ENCODE assay signal across 7 cellular contexts in the genomic region with DNA sequence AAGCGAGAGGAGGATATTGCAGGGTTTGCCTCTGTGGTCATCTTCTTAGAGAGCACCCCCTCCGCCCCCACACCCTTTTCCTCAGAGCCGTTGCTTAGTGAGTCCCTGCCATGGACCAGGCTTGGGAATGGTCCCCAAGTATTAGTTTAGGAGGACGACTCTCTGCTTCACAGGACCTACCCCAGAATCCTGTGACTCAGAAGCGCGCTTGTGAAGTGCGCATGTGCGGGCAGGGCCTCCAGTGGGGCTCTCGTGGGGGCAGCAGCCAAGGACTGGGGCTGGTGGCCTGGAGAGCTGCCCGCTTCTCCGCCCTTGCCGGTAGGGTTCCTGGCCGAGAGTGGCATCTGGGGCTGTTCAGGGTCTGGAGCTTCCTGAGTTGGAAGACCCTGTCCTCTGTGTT. TPM values are rescaled to one million over a fixed set of nuclear protein-coding genes. Genes with fewer than 3 reads are reported as not detected.
A peak's percentile ranks its signal among the peaks of the same experiment; 100 is the strongest.
DNase-seq lines count a peak whose midpoint lies in the region; ATAC-seq and TF ChIP-seq lines count a peak whose summit lies in the region.

No MANE protein-coding gene starts in this region.

- no peak for TF ChIP-seq CTCF in activated B cell treated with CpG ODN at 0.5 μM for 24 hours (IDR thresholded peaks at IDR 0.05)
- no peak for TF ChIP-seq CTCF in fibroblast of villous mesenchyme (IDR thresholded peaks at IDR 0.05; ENCODE audit: insufficient read depth, low read depth, low read length)

- no peak overlapping the region for H3K27ac ChIP-seq in HUES6 (ENCODE audit: low read depth, low read length)

- peaks cover 29% of the 10 kb centered on the region for H3K4me1 Mint-ChIP-seq in activated B cell treated with CpG ODN at 0.5 μM for 24 hours

- H3K36me3 Mint-ChIP-seq in activated B cell treated with CpG ODN at 0.5 μM for 24 hours (ENCODE audit: low read depth), result peaks cover 7% of the 10 kb centered on the region

- H3K9me3 ChIP-seq in HUES6 (ENCODE audit: control insufficient read depth, insufficient read depth, low read depth, low read length), result no peaks in the 10 kb centered on the region

- peaks cover 32% of the 10 kb centered on the region for H3K4me1 ChIP-seq in HUES6 (ENCODE audit: control insufficient read depth, insufficient read depth, low read length)

- CTCF ChIA-PET in activated B cell treated with CpG ODN at 0.5 μM for 24 hours (lab: Charles Lee), result no interaction called here

- ATAC-seq in activated B cell treated with CpG ODN at 0.5 μM for 24 hours (ENCODE audit: low read depth) (no peak), GM21576 (IDR thresholded peaks at IDR 0.05; ENCODE audit: unreplicated experiment) (no peak)

- POLR2A ChIA-PET in activated B cell treated with CpG ODN at 0.5 μM for 24 hours (lab: Charles Lee), result no interaction called here

- intact Hi-C loops in activated B cell treated with CpG ODN at 0.5 μM for 24 hours (cut with micrococcal nuclease), result loop anchor here (5.0 kb wide), 1 partner anchor 879 kb away; no protein-coding TSS in a partner anchor

- peak overlapping the region; percentile 46 for H3K4me3 Mint-ChIP-seq in activated B cell treated with CpG ODN at 0.5 μM for 24 hours

- H3K4me3 ChIP-seq in HUES6 (ENCODE audit: low read depth, low read length), result peak overlapping the region; percentile 29; the same call in 1 of the 2 replicates
- peak overlapping the region; percentile 52 for H3K4me3 ChIP-seq in fibroblast of villous mesenchyme (ENCODE audit: low read depth, low read length)
- H3K4me3 ChIP-seq in skeletal muscle cell (ENCODE audit: low read depth, low read length), result peak overlapping the region; percentile 49

- DNase-seq in activated B cell treated with CpG ODN at 0.5 μM for 24 hours (no peak), fibroblast of villous mesenchyme (ENCODE audit: low read depth) (peak; percentile 45), skeletal muscle cell (ENCODE audit: low read depth) (no peak), DMS153 treated with DMSO at 0.1 percent for 48 hours (lab: John Stamatoyannopoulos, UW; ENCODE audit: unreplicated experiment) (no peak), NCI-H510A treated with DMSO at 0.1 percent for 48 hours (lab: John Stamatoyannopoulos, UW) (no peak)

- peak overlapping the region; percentile 24 for H3K27ac Mint-ChIP-seq in activated B cell treated with CpG ODN at 0.5 μM for 24 hours

- H3K9ac ChIP-seq in HUES6 (ENCODE audit: low read length), result peak overlapping the region; percentile 42

- H3K27me3 Mint-ChIP-seq in activated B cell treated with CpG ODN at 0.5 μM for 24 hours, result no peaks in the 10 kb centered on the region

- peaks cover 2% of the 10 kb centered on the region; the same call in 1 of the 2 replicates for H3K36me3 ChIP-seq in HUES6 (ENCODE audit: control insufficient read depth, insufficient read depth, low read length)

- H3K27me3 ChIP-seq in HUES6 (ENCODE audit: control insufficient read depth, insufficient read depth, low read length), result no peaks in the 10 kb centered on the region

- no peaks in the 10 kb centered on the region for H3K9me3 Mint-ChIP-seq in activated B cell treated with CpG ODN at 0.5 μM for 24 hours

RNA-seq across cellular contexts. Expression of a gene that starts 37.3 kb away (rescaled TPM):
- total RNA-seq in activated B cell treated with CpG ODN at 0.5 μM for 24 hours, result 344 and 443 TPM in 2 replicates
- 177 and 255 TPM in 2 replicates for total RNA-seq in fibroblast of villous mesenchyme

RNA-seq across cellular contexts. Expression of a gene that starts 59.4 kb away (rescaled TPM):
- total RNA-seq in activated B cell treated with CpG ODN at 0.5 μM for 24 hours (0.33 and 0.86 TPM in 2 replicates), fibroblast of villous mesenchyme (0.86 and 0.97 TPM in 2 replicates)
